Comparison of ENCODE assay signal across 13 cellular contexts in the genomic region with DNA sequence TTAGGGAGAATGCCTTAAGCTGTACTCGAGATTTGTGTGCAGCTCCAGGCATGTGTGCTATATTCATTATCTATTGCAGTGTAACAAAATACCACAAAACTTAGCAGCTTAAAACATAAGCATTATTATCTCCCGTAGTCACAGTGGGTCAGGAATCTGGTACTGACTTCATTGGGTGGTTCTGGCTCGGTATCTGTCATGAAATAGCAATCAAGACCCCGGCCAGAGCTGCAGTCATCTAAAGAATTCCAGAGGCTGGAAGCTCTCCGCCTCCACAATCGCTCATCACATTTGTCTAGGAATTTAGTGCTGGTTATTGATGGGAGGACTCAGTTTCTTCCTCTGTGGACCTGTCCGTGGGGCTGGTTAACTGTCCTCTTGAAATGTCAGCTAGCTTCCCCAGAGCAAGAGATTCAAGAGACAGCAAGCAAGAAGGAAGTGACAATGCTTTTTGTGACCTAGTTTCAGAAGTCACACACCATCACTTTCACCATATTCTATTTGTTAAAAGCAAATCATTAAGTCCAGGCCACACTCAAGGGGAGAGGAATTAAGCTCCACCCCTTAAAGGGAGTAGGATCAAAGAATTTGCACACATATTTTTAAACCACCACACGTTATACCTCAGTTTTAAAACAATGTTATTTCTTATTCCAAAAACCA.
"Had no signal": no experiment of that assay in that cellular context is flagged by ENCODE, and none has a peak within 500 bp of the region (broad histone marks: within the 10 kb centered on the region; RNA-seq: fewer than 3 reads in every experiment).

No MANE protein-coding gene starts in this region.

- ATAC-seq: activated CD8-positive, alpha-beta memory T cell treated with anti-CD3 and anti-CD28 coated beads, Interleukin-2, amount 10 ng/mL, durations not matched to agents 7 days and 5 days; activated naive CD4-positive, alpha-beta T cell treated with anti-CD3 and anti-CD28 coated beads, Interleukin-2, amount 50 U/mL, for 72 hours; foreskin keratinocyte; pancreas had no signal

- H3K27ac Mint-ChIP-seq: activated B cell treated with CpG ODN at 0.5 μM for 24 hours; activated CD8-positive, alpha-beta memory T cell treated with anti-CD3 and anti-CD28 coated beads, Interleukin-2, amount 10 ng/mL, durations not matched to agents 7 days and 5 days; activated naive CD4-positive, alpha-beta T cell treated with anti-CD3 and anti-CD28 coated beads, Interleukin-2, amount 50 U/mL, for 72 hours; activated T-cell treated with anti-CD3 and anti-CD28 coated beads, Interleukin-2, amount 50 U/mL, for 24 hours; T-helper 1 cell treated with Interleukin-12 subunit alpha and Interleukin-12 subunit beta and Interleukin-4 antibody, amounts not matched to agents 30 μg/mL and 1 μg/mL, for 36 hours had no signal

- H3K4me3 Mint-ChIP-seq: activated B cell treated with CpG ODN at 0.5 μM for 24 hours; activated CD8-positive, alpha-beta memory T cell treated with anti-CD3 and anti-CD28 coated beads, Interleukin-2, amount 10 ng/mL, durations not matched to agents 7 days and 5 days; activated T-cell treated with anti-CD3 and anti-CD28 coated beads, Interleukin-2, amount 50 U/mL, for 24 hours; neural crest cell; T-helper 1 cell treated with Interleukin-12 subunit alpha and Interleukin-12 subunit beta and Interleukin-4 antibody, amounts not matched to agents 30 μg/mL and 1 μg/mL, for 36 hours had no signal

- H3K4me3 ChIP-seq: pancreas, skin epidermis, stomach had no signal

- H3K27me3 Mint-ChIP-seq: activated CD8-positive, alpha-beta memory T cell treated with anti-CD3 and anti-CD28 coated beads, Interleukin-2, amount 10 ng/mL, durations not matched to agents 7 days and 5 days had no signal

- H3K9me3 Mint-ChIP-seq: activated T-cell treated with anti-CD3 and anti-CD28 coated beads, Interleukin-2, amount 50 U/mL, for 24 hours; T-helper 1 cell treated with Interleukin-12 subunit alpha and Interleukin-12 subunit beta and Interleukin-4 antibody, amounts not matched to agents 30 μg/mL and 1 μg/mL, for 36 hours had no signal

- DNase-seq: activated B cell treated with CpG ODN at 0.5 μM for 24 hours; activated CD4-positive, alpha-beta T cell treated with anti-CD3 and anti-CD28 coated beads, Interleukin-2, amount 50 U/mL, for 1 hour; activated CD8-positive, alpha-beta memory T cell treated with anti-CD3 and anti-CD28 coated beads, Interleukin-2, amount 10 ng/mL, durations not matched to agents 7 days and 5 days; activated effector memory CD4-positive, alpha-beta T cell treated with Interleukin-2 at 50 U/mL for 16 hours; activated T-cell treated with anti-CD3 and anti-CD28 coated beads, Interleukin-2, amount 50 U/mL, for 24 hours; amygdala; foreskin keratinocyte; pancreas; stomach had no signal

- H3K36me3 ChIP-seq: pancreas had no signal

- H3K36me3 Mint-ChIP-seq: activated CD8-positive, alpha-beta memory T cell treated with anti-CD3 and anti-CD28 coated beads, Interleukin-2, amount 10 ng/mL, durations not matched to agents 7 days and 5 days; activated naive CD4-positive, alpha-beta T cell treated with anti-CD3 and anti-CD28 coated beads, Interleukin-2, amount 50 U/mL, for 72 hours had no signal

- H3K4me1 Mint-ChIP-seq: activated B cell treated with CpG ODN at 0.5 μM for 24 hours; activated CD8-positive, alpha-beta memory T cell treated with anti-CD3 and anti-CD28 coated beads, Interleukin-2, amount 10 ng/mL, durations not matched to agents 7 days and 5 days had no signal

- H3K27me3 ChIP-seq: foreskin keratinocyte, pancreas, stomach had no signal

- H3K4me1 ChIP-seq: foreskin keratinocyte had no signal

- H3K27ac ChIP-seq: foreskin keratinocyte, pancreas, skin epidermis, stomach had no signal

- H3K9me3 ChIP-seq: pancreas, stomach had no signal
